1 cellular context compared by ENCODE assay signal in the genomic region with DNA sequence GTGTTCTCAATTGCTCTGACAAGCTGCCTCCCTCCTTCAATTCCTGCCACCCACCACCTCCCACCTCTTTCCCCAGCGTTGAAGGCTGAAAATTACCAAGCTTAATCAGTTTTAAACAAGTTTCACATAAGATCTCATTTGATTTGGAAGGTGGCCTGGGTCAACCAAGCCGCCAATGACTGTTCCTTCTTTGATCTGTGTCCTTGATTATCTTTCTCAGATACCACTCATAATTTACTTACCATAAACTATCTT.
TF ChIP-seq lines count a peak whose summit lies in the region.

No MANE protein-coding gene starts in this region.

TF ChIP-seq in SK-N-SH, 30 proteins besides CTCF, POLR2A, EP300 and RAD21 (continued from another document):
- TF ChIP-seq IRF3 (IDR thresholded peaks at IDR 0.05; ENCODE audit: low read depth, low read length) (no peak), MAX (IDR thresholded peaks at IDR 0.05; ENCODE audit: low read depth) (no peak), FOSL2 (IDR thresholded peaks at IDR 0.05; ENCODE audit: borderline replicate concordance, low read depth) (no peak), FOXJ3 (CRISPR knock-in tag; IDR thresholded peaks at IDR 0.05) (no peak), RFX5 (IDR thresholded peaks at IDR 0.05; ENCODE audit: low read length) (no peak), SMC3 (IDR thresholded peaks at IDR 0.05; ENCODE audit: low read depth, low read length) (no peak), TAF1 (IDR thresholded peaks at IDR 0.05; ENCODE audit: borderline replicate concordance, low read depth, low read length) (no peak), YY1 (IDR thresholded peaks at IDR 0.05; ENCODE audit: low read depth) (no peak), RCOR1 (IDR thresholded peaks at IDR 0.05; ENCODE audit: low read length) (no peak)
- TF ChIP-seq, protein P1, sequence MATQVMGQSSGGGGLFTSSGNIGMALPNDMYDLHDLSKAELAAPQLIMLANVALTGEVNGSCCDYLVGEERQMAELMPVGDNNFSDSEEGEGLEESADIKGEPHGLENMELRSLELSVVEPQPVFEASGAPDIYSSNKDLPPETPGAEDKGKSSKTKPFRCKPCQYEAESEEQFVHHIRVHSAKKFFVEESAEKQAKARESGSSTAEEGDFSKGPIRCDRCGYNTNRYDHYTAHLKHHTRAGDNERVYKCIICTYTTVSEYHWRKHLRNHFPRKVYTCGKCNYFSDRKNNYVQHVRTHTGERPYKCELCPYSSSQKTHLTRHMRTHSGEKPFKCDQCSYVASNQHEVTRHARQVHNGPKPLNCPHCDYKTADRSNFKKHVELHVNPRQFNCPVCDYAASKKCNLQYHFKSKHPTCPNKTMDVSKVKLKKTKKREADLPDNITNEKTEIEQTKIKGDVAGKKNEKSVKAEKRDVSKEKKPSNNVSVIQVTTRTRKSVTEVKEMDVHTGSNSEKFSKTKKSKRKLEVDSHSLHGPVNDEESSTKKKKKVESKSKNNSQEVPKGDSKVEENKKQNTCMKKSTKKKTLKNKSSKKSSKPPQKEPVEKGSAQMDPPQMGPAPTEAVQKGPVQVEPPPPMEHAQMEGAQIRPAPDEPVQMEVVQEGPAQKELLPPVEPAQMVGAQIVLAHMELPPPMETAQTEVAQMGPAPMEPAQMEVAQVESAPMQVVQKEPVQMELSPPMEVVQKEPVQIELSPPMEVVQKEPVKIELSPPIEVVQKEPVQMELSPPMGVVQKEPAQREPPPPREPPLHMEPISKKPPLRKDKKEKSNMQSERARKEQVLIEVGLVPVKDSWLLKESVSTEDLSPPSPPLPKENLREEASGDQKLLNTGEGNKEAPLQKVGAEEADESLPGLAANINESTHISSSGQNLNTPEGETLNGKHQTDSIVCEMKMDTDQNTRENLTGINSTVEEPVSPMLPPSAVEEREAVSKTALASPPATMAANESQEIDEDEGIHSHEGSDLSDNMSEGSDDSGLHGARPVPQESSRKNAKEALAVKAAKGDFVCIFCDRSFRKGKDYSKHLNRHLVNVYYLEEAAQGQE (IDR thresholded peaks at IDR 0.05; ENCODE audit: low read depth, low read length), result no peak
